ENCODE assay signal across 8 cellular contexts in the genomic region with DNA sequence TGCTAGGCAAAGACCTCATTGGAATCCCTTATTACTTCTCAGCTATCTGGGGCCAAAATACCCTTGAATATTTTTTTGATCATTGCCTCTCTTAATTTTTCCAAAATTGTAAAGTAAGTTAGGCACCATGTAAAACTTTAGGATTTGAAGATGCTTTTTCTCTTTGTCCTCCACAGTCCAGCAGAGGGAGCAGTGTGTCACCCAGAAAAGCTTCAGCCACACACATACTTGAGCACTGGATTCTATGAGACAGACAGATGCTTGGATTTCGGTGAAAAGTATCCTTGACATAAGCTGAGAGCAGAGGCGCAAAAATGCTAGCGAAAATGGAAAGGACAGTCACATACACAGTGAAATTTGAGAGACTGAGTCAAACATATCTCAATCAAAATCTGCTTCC.
DNase-seq lines count a peak whose midpoint lies in the region; ATAC-seq and TF ChIP-seq lines count a peak whose summit lies in the region.

No MANE protein-coding gene starts in this region.

- ATAC-seq in left ventricle myocardium superior = no peak
- peak; percentile 60 for ATAC-seq in HG03565 (IDR thresholded peaks at IDR 0.05; ENCODE audit: unreplicated experiment)
- no peak for ATAC-seq in HG02588 (IDR thresholded peaks at IDR 0.05; ENCODE audit: unreplicated experiment)

- TF ChIP-seq CTCF in cardiac muscle cell (IDR thresholded peaks at IDR 0.05; ENCODE audit: low read depth, low read length) (peak; percentile 49), OCI-LY7 (conservative IDR thresholded peaks at IDR 0.05; ENCODE audit: low read length) (peak; percentile 82), epithelial cell of proximal tubule (conservative IDR thresholded peaks at IDR 0.05; ENCODE audit: low read depth, low read length) (peak; percentile 93), nephron progenitor cell (IDR thresholded peaks at IDR 0.05) (peak; percentile 73), suprapubic skin (IDR thresholded peaks at IDR 0.05) (peak in 1 of 2 donors; percentile 30)

- no peaks in the 10 kb centered on the region for H3K9me3 Mint-ChIP-seq in nephron progenitor cell

- peak; percentile 10 to 68 for DNase-seq in cardiac muscle cell (ENCODE audit: low read depth in 1 of 2, low spot score in 1 of 2)
- no peak for DNase-seq in left ventricle myocardium superior
- peak; percentile 35 for DNase-seq in OCI-LY7 (ENCODE audit: low spot score)
- DNase-seq in epithelial cell of proximal tubule (ENCODE audit: low read depth) = peak; percentile 13
- peak; percentile 44 for DNase-seq in nephron progenitor cell
- DNase-seq in suprapubic skin (ENCODE audit: low spot score in 2 of 2) = no peak

- H3K4me2 ChIP-seq in OCI-LY7 (ENCODE audit: low read length) = no peak overlapping the region

- H3K27ac Mint-ChIP-seq in nephron progenitor cell = no peak overlapping the region

- H3K4me3 ChIP-seq in cardiac muscle cell (no peak overlapping the region), OCI-LY7 (ENCODE audit: low read depth, low read length, poor library complexity, severe bottlenecking) (no peak overlapping the region), epithelial cell of proximal tubule (ENCODE audit: low read depth, low read length) (no peak overlapping the region), suprapubic skin (no peak overlapping the region)

- no peaks in the 10 kb centered on the region for H3K9me3 ChIP-seq in cardiac muscle cell (ENCODE audit: low read depth)
- no peaks in the 10 kb centered on the region for H3K9me3 ChIP-seq in OCI-LY7 (ENCODE audit: low read length)
- H3K9me3 ChIP-seq in suprapubic skin = no peaks in the 10 kb centered on the region

- intact Hi-C loops in left ventricle myocardium superior (cut with micrococcal nuclease) = no loop called here
- intact Hi-C loops in OCI-LY7 (cut with micrococcal nuclease; ENCODE audit: unreplicated experiment) = loop anchor here (2.0 to 5.0 kb wide), 3 partner anchors 598 to 688 kb away; no protein-coding TSS in a partner anchor

- no TSS peak for BruUV-seq in OCI-LY7 (replicated peaks; lab: Mats Ljungman, UMichigan)

- POLR2A ChIA-PET in OCI-LY7 (lab: Charles Lee) = interaction anchor here (0.6 kb wide), 1 partner anchor 748 kb away, joined by 3 read pairs; no protein-coding TSS in a partner anchor

- H3K4me1 Mint-ChIP-seq in nephron progenitor cell = no peaks in the 10 kb centered on the region

- no peak for TF ChIP-seq POLR2A in suprapubic skin (IDR thresholded peaks at IDR 0.05)

- H3K27me3 Mint-ChIP-seq in nephron progenitor cell (ENCODE audit: low read depth, poor library complexity) = no peaks in the 10 kb centered on the region

- WGBS in suprapubic skin = 29% methylated on average over 3 of the region's 3 CpGs

- no peak overlapping the region for H3K4me3 Mint-ChIP-seq in nephron progenitor cell

- no peak overlapping the region for H2AFZ ChIP-seq in OCI-LY7 (ENCODE audit: low read length)

- H3K27me3 ChIP-seq in cardiac muscle cell (no peaks in the 10 kb centered on the region), suprapubic skin (no peaks in the 10 kb centered on the region)

- no peaks in the 10 kb centered on the region for H3K9me2 ChIP-seq in OCI-LY7 (ENCODE audit: insufficient read depth, low read length)

- no peak for TF ChIP-seq EP300 in suprapubic skin (IDR thresholded peaks at IDR 0.05)

- H4K20me1 ChIP-seq in OCI-LY7 (ENCODE audit: insufficient read depth, low read length) = no peaks in the 10 kb centered on the region

- H3K27ac ChIP-seq in cardiac muscle cell (no peak overlapping the region), OCI-LY7 (ENCODE audit: low read depth, low read length, poor library complexity, severe bottlenecking) (no peak overlapping the region), suprapubic skin (no peak overlapping the region)

- H3K36me3 ChIP-seq in cardiac muscle cell (no peaks in the 10 kb centered on the region), OCI-LY7 (ENCODE audit: insufficient read depth, low read length) (no peaks in the 10 kb centered on the region), suprapubic skin (no peaks in the 10 kb centered on the region)

- H3K79me2 ChIP-seq in OCI-LY7 (ENCODE audit: insufficient read depth, low read depth, low read length) = no peaks in the 10 kb centered on the region

- CTCF ChIA-PET in OCI-LY7 (lab: Charles Lee; ENCODE audit: unreplicated experiment) = no interaction called here

- H3K36me3 Mint-ChIP-seq in nephron progenitor cell (ENCODE audit: low read depth) = no peaks in the 10 kb centered on the region

- H3K4me1 ChIP-seq in cardiac muscle cell (ENCODE audit: low read depth) = no peaks in the 10 kb centered on the region
- no peaks in the 10 kb centered on the region for H3K4me1 ChIP-seq in OCI-LY7 (ENCODE audit: insufficient read depth, low read length, poor library complexity, severe bottlenecking)
- no peaks in the 10 kb centered on the region for H3K4me1 ChIP-seq in suprapubic skin

Comparison
In these comparisons a context has a peak if more than half of its experiments do, and no peak if none do; other contexts are left out.
1. DNase-seq: peak in cardiac muscle cell (2 of 2), OCI-LY7 (single experiment), epithelial cell of proximal tubule (single experiment) and nephron progenitor cell (single experiment); none in left ventricle myocardium superior (single experiment) and suprapubic skin (0 of 2).